ENCODE assay signal across 34 cellular contexts in the genomic region with DNA sequence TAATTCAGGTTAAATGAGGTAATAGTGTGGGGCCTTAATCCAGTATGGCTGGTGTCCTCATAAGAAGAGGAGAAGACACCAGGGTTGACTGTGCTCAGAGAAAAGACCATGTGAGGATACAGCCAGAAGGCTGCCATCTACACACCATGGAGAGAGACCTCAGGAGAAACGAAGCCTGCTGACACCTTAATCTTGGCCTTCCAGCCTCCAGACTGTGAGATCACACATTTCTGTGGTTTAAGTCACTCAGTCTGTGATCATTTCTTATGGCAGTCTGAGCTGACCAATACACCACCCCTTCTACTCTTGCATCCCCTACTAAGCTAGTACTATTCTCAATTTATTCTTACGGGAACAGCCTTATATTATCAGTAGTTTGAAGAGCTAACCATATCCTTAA.
"Had no signal": no experiment of that assay in that cellular context is flagged by ENCODE, and none has a peak within 500 bp of the region (broad histone marks: within the 10 kb centered on the region; RNA-seq: fewer than 3 reads in every experiment).

No MANE protein-coding gene starts in this region.

- H3K36me3 ChIP-seq: MG63 had no signal

- H3K27me3 ChIP-seq: MG63 had no signal

- H3K4me3 ChIP-seq: MG63 had no signal

- DNase-seq: Karpas-422, Kasumi-1, MG63, MM.1S, MV-4-11, NCI-H1048, NCI-H1092, NCI-H1092 treated with DMSO at 0.1 percent for 48 hours, NCI-H1105, NCI-H1105 treated with DMSO at 0.1 percent for 48 hours, NCI-H1417, NCI-H1417 treated with DMSO at 0.1 percent for 48 hours, NCI-H1436, NCI-H1436 treated with DMSO at 0.1 percent for 48 hours, NCI-H146, NCI-H1694, NCI-H1694 treated with DMSO at 0.1 percent for 48 hours, NCI-H187, NCI-H187 treated with DMSO at 0.1 percent for 48 hours, NCI-H1930, NCI-H2029, NCI-H2029 treated with DMSO at 0.1 percent for 48 hours, NCI-H2081, NCI-H2081 treated with DMSO at 0.1 percent for 48 hours, NCI-H2107, NCI-H2171, NCI-H2171 treated with DMSO at 0.1 percent for 48 hours, NCI-H2227 treated with DMSO at 0.1 percent for 48 hours, NCI-H226, NCI-H345, NCI-H446, NCI-H446 treated with DMSO at 0.1 percent for 48 hours, NCI-H510A, NCI-H510A treated with DMSO at 0.1 percent for 48 hours had no signal
